ENCODE assay signal across 8 cellular contexts in the genomic region with DNA sequence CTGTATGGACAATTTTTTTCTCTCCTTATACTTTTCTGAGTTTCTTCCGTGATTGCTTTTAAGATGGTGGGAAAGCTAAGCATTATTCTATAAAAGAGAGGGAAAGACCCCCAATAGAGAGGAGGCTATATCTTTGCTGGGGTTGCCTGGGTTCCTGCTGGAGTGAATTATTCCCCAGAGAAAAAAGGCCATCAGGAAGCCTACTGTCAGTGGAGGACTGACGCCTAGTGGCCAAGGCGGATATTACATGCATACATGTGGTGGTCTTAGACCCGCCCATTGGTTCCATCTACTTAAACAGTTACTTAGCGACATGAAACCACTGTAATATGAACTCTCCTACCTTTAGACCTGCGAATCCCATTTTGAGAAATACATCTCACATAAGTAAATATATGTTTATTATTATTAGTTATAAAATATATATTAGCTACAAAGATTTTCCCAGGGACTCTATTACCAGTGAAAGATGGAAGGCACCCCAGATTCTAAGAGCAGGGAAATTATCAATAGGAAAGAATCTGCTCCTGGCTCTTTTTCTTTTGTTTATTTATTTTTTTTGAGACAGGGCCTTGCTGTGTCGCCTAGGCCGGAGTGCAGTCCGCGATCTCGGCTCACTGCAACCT. TPM values are rescaled to one million over a fixed set of nuclear protein-coding genes. Genes with fewer than 3 reads are reported as not detected.
A peak's percentile ranks its signal among the peaks of the same experiment; 100 is the strongest.
DNase-seq lines count a peak whose midpoint lies in the region; ATAC-seq and TF ChIP-seq lines count a peak whose summit lies in the region.

No MANE protein-coding gene starts in this region.

- H2BK15ac ChIP-seq in mesenchymal stem cell (ENCODE audit: low read depth, poor library complexity, severe bottlenecking), result no peak overlapping the region

- peak; percentile 100 for ATAC-seq in activated CD8-positive, alpha-beta T cell treated with anti-CD3 and anti-CD28 coated beads for 36 hours
- no peak for ATAC-seq in HG03139 (IDR thresholded peaks at IDR 0.05; ENCODE audit: unreplicated experiment)

- H3K4me1 Mint-ChIP-seq in Calu3 (ENCODE audit: low read depth, unreplicated experiment), result no peaks in the 10 kb centered on the region
- peaks cover 3% of the 10 kb centered on the region for H3K4me1 Mint-ChIP-seq in activated CD8-positive, alpha-beta T cell treated with anti-CD3 and anti-CD28 coated beads for 36 hours (ENCODE audit: low read depth)

- H3K4me3 ChIP-seq in mesenchymal stem cell (ENCODE audit: insufficient read depth in 1 of 2, low read depth in 1 of 2, low read length in 2 of 2), result no peak overlapping the region

- no peak overlapping the region for H3K18ac ChIP-seq in mesenchymal stem cell (ENCODE audit: low read depth in 1 of 2, low read length in 2 of 2)

- H2BK120ac ChIP-seq in mesenchymal stem cell (ENCODE audit: low read depth, low read length), result no peak overlapping the region

- H2AK5ac ChIP-seq in mesenchymal stem cell (ENCODE audit: low read length, severe bottlenecking), result no peak overlapping the region

- H3K14ac ChIP-seq in mesenchymal stem cell (ENCODE audit: low read length in 2 of 2), result no peak overlapping the region

- TF ChIP-seq CTCF in Calu3 (IDR thresholded peaks at IDR 0.05; ENCODE audit: unreplicated experiment), result peak; percentile 91
- peak; percentile 98 for TF ChIP-seq CTCF in activated CD8-positive, alpha-beta T cell treated with anti-CD3 and anti-CD28 coated beads for 36 hours (IDR thresholded peaks at IDR 0.05)

- no peaks in the 10 kb centered on the region for H3K9me3 Mint-ChIP-seq in Calu3 (ENCODE audit: low read depth, unreplicated experiment)
- no peaks in the 10 kb centered on the region for H3K9me3 Mint-ChIP-seq in activated CD8-positive, alpha-beta T cell treated with anti-CD3 and anti-CD28 coated beads for 36 hours

- DNase-seq in Calu3 (peak; percentile 78), HS-5 (ENCODE audit: low read depth) (peak; percentile 40), NCI-H82 treated with DMSO at 0.1 percent for 48 hours (lab: John Stamatoyannopoulos, UW; ENCODE audit: unreplicated experiment) (peak; percentile 63), mesenchymal stem cell (peak; percentile 81)
- DNase-seq in activated CD8-positive, alpha-beta T cell treated with anti-CD3 and anti-CD28 coated beads for 36 hours, result peak; percentile 95
- peak; percentile 74 for DNase-seq in effector CD8-positive, alpha-beta T cell (lab: John Stamatoyannopoulos, UW)
- DNase-seq in stimulated activated CD8-positive, alpha-beta memory T cell treated with anti-CD3 and anti-CD28 coated beads, Interleukin-15, amount 100 ng/mL, for 24 hours (ENCODE audit: low read depth), result peak; percentile 57

- no TSS peak for BruUV-seq in Calu3 (replicated peaks; lab: Mats Ljungman, UMichigan)

- intact Hi-C loops in Calu3 (cut with micrococcal nuclease; ENCODE audit: unreplicated experiment), result loop anchor here (1.0 to 5.0 kb wide), 2 partner anchors 57 to 355 kb away; no protein-coding TSS in a partner anchor
- intact Hi-C loops in activated CD8-positive, alpha-beta T cell treated with anti-CD3 and anti-CD28 coated beads for 36 hours (cut with micrococcal nuclease), result loop anchor here (2.0 to 10.0 kb wide), 4 partner anchors 53 to 357 kb away; no protein-coding TSS in a partner anchor

- H3K9ac ChIP-seq in mesenchymal stem cell (ENCODE audit: low read length), result no peak overlapping the region

- no peaks in the 10 kb centered on the region for H3K4me1 ChIP-seq in mesenchymal stem cell (ENCODE audit: control insufficient read depth, insufficient read depth, low read depth, low read length)

- no peak overlapping the region for H4K91ac ChIP-seq in mesenchymal stem cell (ENCODE audit: low read length)

- peaks cover 0 to 5% of the 10 kb centered on the region in 2 experiments for H3K27me3 ChIP-seq in mesenchymal stem cell (ENCODE audit: control insufficient read depth in 1 of 2, insufficient read depth in 1 of 2, low read length in 2 of 2)

- no peak overlapping the region for H3K27ac ChIP-seq in mesenchymal stem cell (ENCODE audit: low read length, poor library complexity, severe bottlenecking)

- no peak overlapping the region for H3K4ac ChIP-seq in mesenchymal stem cell (ENCODE audit: low read depth in 1 of 2, low read length in 2 of 2)

- H3K27me3 Mint-ChIP-seq in Calu3 (ENCODE audit: unreplicated experiment), result peaks cover 14% of the 10 kb centered on the region
- no peaks in the 10 kb centered on the region for H3K27me3 Mint-ChIP-seq in activated CD8-positive, alpha-beta T cell treated with anti-CD3 and anti-CD28 coated beads for 36 hours

- no peak overlapping the region for H4K8ac ChIP-seq in mesenchymal stem cell (ENCODE audit: low read length)

- no peaks in the 10 kb centered on the region for H3K36me3 Mint-ChIP-seq in Calu3 (ENCODE audit: insufficient read depth, unreplicated experiment)
- no peaks in the 10 kb centered on the region for H3K36me3 Mint-ChIP-seq in activated CD8-positive, alpha-beta T cell treated with anti-CD3 and anti-CD28 coated beads for 36 hours (ENCODE audit: low read depth)

- POLR2A ChIA-PET in activated CD8-positive, alpha-beta T cell treated with anti-CD3 and anti-CD28 coated beads for 36 hours (lab: Charles Lee), result no interaction called here

- no peaks in the 10 kb centered on the region for H3K79me1 ChIP-seq in mesenchymal stem cell (replicated peaks; ENCODE audit: low read length, poor library complexity, severe bottlenecking)

- no peak overlapping the region for H2BK12ac ChIP-seq in mesenchymal stem cell (ENCODE audit: low read length in 2 of 2)

- no peak overlapping the region for H3K4me2 ChIP-seq in mesenchymal stem cell (ENCODE audit: low read length, poor library complexity, severe bottlenecking)

- H3K23ac ChIP-seq in mesenchymal stem cell (ENCODE audit: low read length in 2 of 2), result no peak overlapping the region

- 45% methylated on average over 9 of the region's 11 CpGs for WGBS in mesenchymal stem cell

- H3K27ac Mint-ChIP-seq in Calu3 (ENCODE audit: unreplicated experiment), result no peak overlapping the region
- H3K27ac Mint-ChIP-seq in activated CD8-positive, alpha-beta T cell treated with anti-CD3 and anti-CD28 coated beads for 36 hours, result no peak overlapping the region

- H3K4me3 Mint-ChIP-seq in Calu3 (ENCODE audit: low read depth, unreplicated experiment), result no peak overlapping the region
- no peak overlapping the region for H3K4me3 Mint-ChIP-seq in activated CD8-positive, alpha-beta T cell treated with anti-CD3 and anti-CD28 coated beads for 36 hours

- CTCF ChIA-PET in Calu3 (lab: Charles Lee), result interaction anchor here (0.9 to 1.4 kb wide), 2 partner anchors 26 to 274 kb away, joined by 3 read pairs; a partner anchor contains a TSS
- CTCF ChIA-PET in activated CD8-positive, alpha-beta T cell treated with anti-CD3 and anti-CD28 coated beads for 36 hours (lab: Charles Lee), result interaction anchor here (0.6 to 5.1 kb wide), 53 partner anchors 8 to 411 kb away, joined by 3 to 44 read pairs (median 4); a partner anchor contains a TSS

- no peaks in the 10 kb centered on the region for H3K36me3 ChIP-seq in mesenchymal stem cell (ENCODE audit: control insufficient read depth in 1 of 2, insufficient read depth in 2 of 2, low read depth in 1 of 2, low read length in 2 of 2)

- H2AFZ ChIP-seq in mesenchymal stem cell (ENCODE audit: low read depth, low read length), result no peak overlapping the region

- peaks cover 7% of the 10 kb centered on the region for H3K9me3 ChIP-seq in mesenchymal stem cell (ENCODE audit: control insufficient read depth, low read length)

- H2BK5ac ChIP-seq in mesenchymal stem cell (ENCODE audit: low read depth, low read length, poor library complexity, severe bottlenecking), result no peak overlapping the region

RNA-seq across cellular contexts. Expression of a gene that starts 15.7 kb away (rescaled TPM):
- total RNA-seq in Calu3 (2022), result not detected in 2 replicates
- not detected for total RNA-seq in activated CD8-positive, alpha-beta T cell treated with anti-CD3 and anti-CD28 coated beads for 36 hours
- not detected for polyA plus RNA-seq in mesenchymal stem cell (2013, experiment 1 of 2)
- polyA plus RNA-seq in mesenchymal stem cell (2013, experiment 2 of 2), result not detected

RNA-seq across cellular contexts. Expression of a gene that starts 26.4 kb away (rescaled TPM):
- 22.7 TPM in 2 replicates for total RNA-seq in Calu3 (2022)
- 1 to 10 TPM; 6.6 to 7.2 TPM for total RNA-seq in activated CD8-positive, alpha-beta T cell treated with anti-CD3 and anti-CD28 coated beads for 36 hours
- polyA plus RNA-seq in mesenchymal stem cell (2013, experiment 1 of 2), result 15.0 TPM
- 14.7 TPM for polyA plus RNA-seq in mesenchymal stem cell (2013, experiment 2 of 2)

RNA-seq across cellular contexts. Expression of a gene that starts 34.5 kb away (rescaled TPM):
- total RNA-seq in Calu3 (2022), result not detected in 2 replicates
- not detected for total RNA-seq in activated CD8-positive, alpha-beta T cell treated with anti-CD3 and anti-CD28 coated beads for 36 hours
- polyA plus RNA-seq in mesenchymal stem cell (2013, experiment 1 of 2), result not detected
- not detected for polyA plus RNA-seq in mesenchymal stem cell (2013, experiment 2 of 2)

RNA-seq across cellular contexts. Expression of a gene that starts 53.4 kb away (rescaled TPM):
- not detected in 2 replicates for total RNA-seq in Calu3 (2022)
- not detected for total RNA-seq in activated CD8-positive, alpha-beta T cell treated with anti-CD3 and anti-CD28 coated beads for 36 hours
- polyA plus RNA-seq in mesenchymal stem cell (2013, experiment 1 of 2), result not detected
- polyA plus RNA-seq in mesenchymal stem cell (2013, experiment 2 of 2), result not detected

Comparison
In these comparisons a context has a peak if more than half of its experiments do, and no peak if none do; other contexts are left out.
1. DNase-seq: peak in every context shown above with its lines; median percentile 95 in activated CD8-positive, alpha-beta T cell treated with anti-CD3 and anti-CD28 coated beads for 36 hours; 81 in mesenchymal stem cell; 78 in Calu3; 74 in effector CD8-positive, alpha-beta T cell; 63 in NCI-H82 treated with DMSO at 0.1 percent for 48 hours; 57 in stimulated activated CD8-positive, alpha-beta memory T cell treated with anti-CD3 and anti-CD28 coated beads, Interleukin-15, amount 100 ng/mL, for 24 hours; 40 in HS-5.